In the genomic region with DNA sequence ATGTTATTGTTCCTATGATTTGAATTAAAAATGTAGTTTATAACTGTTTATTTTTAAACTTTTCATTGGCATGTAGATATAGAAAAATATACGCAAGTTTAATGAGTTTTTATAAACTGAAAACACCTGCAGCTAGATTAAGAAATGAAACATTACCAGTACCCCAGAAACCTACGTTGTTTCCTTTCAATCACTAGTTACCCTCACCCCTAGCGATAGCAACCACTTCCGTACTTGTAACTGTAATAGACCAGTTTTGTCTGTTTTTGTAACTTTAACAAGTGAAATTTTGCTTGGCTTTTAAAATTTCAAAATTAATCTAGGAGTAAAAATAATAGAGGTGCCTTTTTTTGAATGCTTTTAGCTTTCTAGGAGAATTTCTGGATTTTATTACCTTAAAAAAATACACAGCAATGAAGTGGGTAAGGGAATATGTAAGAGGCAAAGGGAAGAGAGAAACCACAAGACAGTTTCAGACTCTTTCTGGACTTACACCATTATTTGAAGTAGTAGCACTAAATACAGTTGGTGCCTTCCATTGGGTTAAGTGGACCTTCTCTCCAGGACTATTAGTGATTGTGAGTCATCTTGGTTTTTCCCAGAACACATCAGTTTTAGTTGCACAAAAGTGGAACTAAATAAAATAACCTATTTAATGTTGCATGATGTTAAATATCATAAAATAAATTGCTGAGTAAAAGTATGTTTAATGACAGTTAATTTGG, we compare ENCODE assay signal across 13 cellular contexts. TPM values are rescaled to one million over a fixed set of nuclear protein-coding genes. Genes with fewer than 3 reads are reported as not detected.
DNase-seq lines count a peak whose midpoint lies in the region; ATAC-seq, FAIRE-seq and TF ChIP-seq lines count a peak whose summit lies in the region.
"Had no signal": no experiment of that assay in that cellular context is flagged by ENCODE, and none has a peak within 500 bp of the region (broad histone marks: within the 10 kb centered on the region; RNA-seq: fewer than 3 reads in every experiment).

No MANE protein-coding gene starts in this region.

- no peak for FAIRE-seq in GM12891 (lab: Jason Lieb, UNC)

- H3K4me3 Mint-ChIP-seq in T-helper 17 cell: no peak overlapping the region
- H3K4me3 Mint-ChIP-seq in Caco-2 (ENCODE audit: unreplicated experiment): no peak overlapping the region
- H3K4me3 Mint-ChIP-seq: naive B cell had no signal

- H2BK12ac ChIP-seq in mesenchymal stem cell (ENCODE audit: low read length in 2 of 2): no peak overlapping the region

- H3K18ac ChIP-seq in mesenchymal stem cell (ENCODE audit: low read depth in 1 of 2, low read length in 2 of 2): no peak overlapping the region

- H3K36me3 Mint-ChIP-seq in T-helper 17 cell (ENCODE audit: low read depth): peaks cover 17% of the 10 kb centered on the region
- peaks cover 92% of the 10 kb centered on the region for H3K36me3 Mint-ChIP-seq in Caco-2 (ENCODE audit: insufficient read depth, unreplicated experiment)

- no peaks in the 10 kb centered on the region for H3K9me3 Mint-ChIP-seq in Caco-2 (ENCODE audit: unreplicated experiment)
- H3K9me3 Mint-ChIP-seq: IgD-negative memory B cell, naive B cell had no signal

- no TSS peak for BruUV-seq in Caco-2 (replicated peaks; lab: Mats Ljungman, UMichigan)

- H3K4me1 Mint-ChIP-seq in T-helper 17 cell (peaks cover 20% of the 10 kb centered on the region), Caco-2 (ENCODE audit: low read depth, unreplicated experiment) (peaks cover 7% of the 10 kb centered on the region)

- TF ChIP-seq POLR2A in GM12891 (IDR thresholded peaks at IDR 0.05; ENCODE audit: low read depth, low read length): no peak

- POLR2A ChIA-PET in Caco-2 (lab: Charles Lee): no interaction called here

- H4K8ac ChIP-seq in mesenchymal stem cell (ENCODE audit: low read length): no peak overlapping the region

- DNase-seq in GM12891 (ENCODE audit: insufficient read length, low spot score): no peak
- no peak for DNase-seq in T-helper 17 cell
- peak; percentile 62 for DNase-seq in mesenchymal stem cell
- DNase-seq in germinal center (ENCODE audit: low spot score): no peak
- DNase-seq in NCI-H524 treated with DMSO at 0.1 percent for 48 hours (lab: John Stamatoyannopoulos, UW): no peak
- DNase-seq in Caco-2: no peak
- DNase-seq in cortex of kidney (lab: John Stamatoyannopoulos, UW): no peak
- DNase-seq: dermis blood vessel endothelial cell; EL; naive B cell; stimulated activated naive CD4-positive, alpha-beta T cell had no signal

- H2AK5ac ChIP-seq in mesenchymal stem cell (ENCODE audit: low read length, severe bottlenecking): no peak overlapping the region

- no peak overlapping the region for H3K14ac ChIP-seq in mesenchymal stem cell (ENCODE audit: low read length in 2 of 2)

- H3K27ac Mint-ChIP-seq in T-helper 17 cell (peak overlapping the region; percentile 87), Caco-2 (ENCODE audit: unreplicated experiment) (no peak overlapping the region)

- no peak overlapping the region for H3K9ac ChIP-seq in mesenchymal stem cell (ENCODE audit: low read length)

- 100% methylated on average over 2 of the region's 4 CpGs for WGBS in mesenchymal stem cell

- ATAC-seq in HG02870 (IDR thresholded peaks at IDR 0.05; ENCODE audit: unreplicated experiment): peak; percentile 79
- peak; percentile 82 for ATAC-seq in T-helper 17 cell

- H3K9me3 ChIP-seq in T-helper 17 cell (ENCODE audit: control insufficient read depth, low read length, poor library complexity, severe bottlenecking) (no peaks in the 10 kb centered on the region), mesenchymal stem cell (ENCODE audit: control insufficient read depth, low read length) (no peaks in the 10 kb centered on the region), Caco-2 (no peaks in the 10 kb centered on the region)

- intact Hi-C loops in Caco-2 (cut with micrococcal nuclease; ENCODE audit: unreplicated experiment): no loop called here

- H3K23ac ChIP-seq in mesenchymal stem cell (ENCODE audit: low read length in 2 of 2): no peak overlapping the region

- H3K27ac ChIP-seq in mesenchymal stem cell (ENCODE audit: low read length, poor library complexity, severe bottlenecking): no peak overlapping the region

- H3K4me3 ChIP-seq in mesenchymal stem cell (ENCODE audit: insufficient read depth in 1 of 2, low read depth in 1 of 2, low read length in 2 of 2) (no peak overlapping the region), Caco-2 (ENCODE audit: low read depth, low read length) (no peak overlapping the region)

- TF ChIP-seq CTCF in Caco-2 (IDR thresholded peaks at IDR 0.05; ENCODE audit: insufficient read depth in 1 of 2, low read depth in 1 of 2, low read length in 1 of 2, severe bottlenecking in 1 of 2, unreplicated experiment in 1 of 2): no peak

- no peak overlapping the region for H3K4ac ChIP-seq in mesenchymal stem cell (ENCODE audit: low read depth in 1 of 2, low read length in 2 of 2)

- CTCF ChIA-PET in Caco-2 (lab: Charles Lee): no interaction called here

- peaks cover 9% of the 10 kb centered on the region for H3K79me1 ChIP-seq in mesenchymal stem cell (replicated peaks; ENCODE audit: low read length, poor library complexity, severe bottlenecking)

- no peaks in the 10 kb centered on the region for H3K27me3 Mint-ChIP-seq in T-helper 17 cell
- no peaks in the 10 kb centered on the region for H3K27me3 Mint-ChIP-seq in Caco-2 (ENCODE audit: insufficient read depth, unreplicated experiment)
- H3K27me3 Mint-ChIP-seq: IgD-negative memory B cell, naive B cell had no signal

- H2BK120ac ChIP-seq in mesenchymal stem cell (ENCODE audit: low read depth, low read length): no peak overlapping the region

- H2AFZ ChIP-seq in mesenchymal stem cell (ENCODE audit: low read depth, low read length): no peak overlapping the region

- no peak overlapping the region for H3K4me2 ChIP-seq in mesenchymal stem cell (ENCODE audit: low read length, poor library complexity, severe bottlenecking)

- H3K4me1 ChIP-seq in mesenchymal stem cell (ENCODE audit: control insufficient read depth, insufficient read depth, low read depth, low read length) (no peaks in the 10 kb centered on the region), Caco-2 (no peaks in the 10 kb centered on the region)

- H2BK15ac ChIP-seq in mesenchymal stem cell (ENCODE audit: low read depth, poor library complexity, severe bottlenecking): no peak overlapping the region

- H2BK5ac ChIP-seq in mesenchymal stem cell (ENCODE audit: low read depth, low read length, poor library complexity, severe bottlenecking): no peak overlapping the region

- H3K36me3 ChIP-seq in mesenchymal stem cell (ENCODE audit: control insufficient read depth in 1 of 2, insufficient read depth in 2 of 2, low read depth in 1 of 2, low read length in 2 of 2) (peaks cover 42 to 95% of the 10 kb centered on the region in 2 experiments), Caco-2 (ENCODE audit: control insufficient read depth, insufficient read depth, low read length) (peaks cover 7% of the 10 kb centered on the region)

- H4K91ac ChIP-seq in mesenchymal stem cell (ENCODE audit: low read length): no peak overlapping the region

- H3K27me3 ChIP-seq in mesenchymal stem cell (ENCODE audit: control insufficient read depth in 1 of 2, insufficient read depth in 1 of 2, low read length in 2 of 2) (no peaks in the 10 kb centered on the region), Caco-2 (replicated peaks; ENCODE audit: control insufficient read depth, insufficient read depth, low read length) (no peaks in the 10 kb centered on the region)

TF ChIP-seq in GM12891, 5 proteins besides CTCF, POLR2A, EP300 and RAD21:
- TF ChIP-seq PAX5 (IDR thresholded peaks at IDR 0.05; ENCODE audit: insufficient read depth, low read length, severe bottlenecking) (no peak), SPI1 (IDR thresholded peaks at IDR 0.05; ENCODE audit: low read depth, low read length) (peak; percentile 30; the same call in 1 of the 2 replicates)

RNA-seq across cellular contexts. Expression of gene NAT10, which starts 18.7 kb away (rescaled TPM):
- polyA plus RNA-seq in GM12891 (2012; ENCODE audit: low read depth, missing spikeins): 54.5 TPM
- total RNA-seq in T-helper 17 cell: 10 to 100 TPM; 53.0 to 59.1 TPM
- 17.5 TPM for polyA plus RNA-seq in mesenchymal stem cell (2013, experiment 1 of 2)
- 14.3 TPM for polyA plus RNA-seq in mesenchymal stem cell (2013, experiment 2 of 2)
- total RNA-seq in Caco-2 (2022): 91.4 and 101 TPM in 2 replicates

RNA-seq across cellular contexts. Expression of gene CAPRIN1, which starts 35.2 kb away (rescaled TPM):
- polyA plus RNA-seq in GM12891 (2012; ENCODE audit: low read depth, missing spikeins): 110 TPM
- 100 to 1,000 TPM; 109 to 120 TPM for total RNA-seq in T-helper 17 cell
- 155 TPM for polyA plus RNA-seq in mesenchymal stem cell (2013, experiment 1 of 2)
- 154 TPM for polyA plus RNA-seq in mesenchymal stem cell (2013, experiment 2 of 2)
- total RNA-seq in Caco-2 (2022): 217 and 224 TPM in 2 replicates
